In genomic region chr11:63537293-63538101, GRCh38 we compare ENCODE assay signal across 9 cellular contexts. TPM values are rescaled to one million over a fixed set of nuclear protein-coding genes. Genes with fewer than 3 reads are reported as not detected.
DNase-seq lines count a peak whose midpoint lies in the region; ATAC-seq and TF ChIP-seq lines count a peak whose summit lies in the region.
"Had no signal": no experiment of that assay in that cellular context is flagged by ENCODE, and none has a peak within 500 bp of the region (broad histone marks: within the 10 kb centered on the region; RNA-seq: fewer than 3 reads in every experiment).

No MANE protein-coding gene starts in this region.

- H3K9me3 ChIP-seq in Peyer's patch (no peaks in the 10 kb centered on the region), muscle layer of colon (ENCODE audit: low read length) (no peaks in the 10 kb centered on the region), uterus (no peaks in the 10 kb centered on the region)
- no peaks in the 10 kb centered on the region for H3K9me3 ChIP-seq in effector memory CD4-positive, alpha-beta T cell (ENCODE audit: control insufficient read depth, low read length)

- no peak for ATAC-seq in HG02623 (IDR thresholded peaks at IDR 0.05; ENCODE audit: unreplicated experiment)

- peak overlapping the region; percentile 74 for H3K9ac ChIP-seq in muscle layer of colon (ENCODE audit: low read length)

- H3K27ac ChIP-seq in Peyer's patch, result peak overlapping the region; percentile 76 to 92 (median 84)
- H3K27ac ChIP-seq in effector memory CD4-positive, alpha-beta T cell (ENCODE audit: insufficient read depth, low read length, poor library complexity, severe bottlenecking), result peak overlapping the region; percentile 80
- H3K27ac ChIP-seq in muscle layer of colon (ENCODE audit: low read depth, low read length), result peak overlapping the region; percentile 94
- H3K27ac ChIP-seq in uterus, result peak overlapping the region; percentile 90 to 94
- H3K27ac ChIP-seq: SK-N-MC had no signal

- no peaks in the 10 kb centered on the region for H3K27me3 ChIP-seq in Peyer's patch
- H3K27me3 ChIP-seq in effector memory CD4-positive, alpha-beta T cell (replicated peaks; ENCODE audit: control insufficient read depth, insufficient read depth, low read length, poor library complexity, severe bottlenecking), result no peaks in the 10 kb centered on the region
- no peaks in the 10 kb centered on the region for H3K27me3 ChIP-seq in muscle layer of colon (ENCODE audit: control insufficient read depth in 1 of 2, insufficient read depth in 2 of 2, low read length in 2 of 2)
- H3K27me3 ChIP-seq in uterus, result no peaks in the 10 kb centered on the region

- H3K4me1 ChIP-seq in Peyer's patch (peaks cover 8 to 30% (median 22%) of the 10 kb centered on the region in 4 donors), muscle layer of colon (ENCODE audit: insufficient read depth, low read length) (peaks cover 28% of the 10 kb centered on the region), uterus (peaks cover 4 to 6% of the 10 kb centered on the region in 2 donors)
- peaks cover 58% of the 10 kb centered on the region for H3K4me1 ChIP-seq in effector memory CD4-positive, alpha-beta T cell (ENCODE audit: control insufficient read depth, insufficient read depth, low read length, poor library complexity, severe bottlenecking)

- TF ChIP-seq POLR2A in Peyer's patch (IDR thresholded peaks at IDR 0.05) (no peak), uterus (IDR thresholded peaks at IDR 0.05) (peak in 1 of 2 donors; percentile 24)

- no peak for TF ChIP-seq CTCF in Peyer's patch (IDR thresholded peaks at IDR 0.05)
- no peak for TF ChIP-seq CTCF in uterus (IDR thresholded peaks at IDR 0.05)

- H3K36me3 ChIP-seq in Peyer's patch, result peaks cover 0 to 4% (median 0%) of the 10 kb centered on the region in 3 donors
- peaks cover 5% of the 10 kb centered on the region for H3K36me3 ChIP-seq in effector memory CD4-positive, alpha-beta T cell (ENCODE audit: control insufficient read depth, insufficient read depth, low read length)
- H3K36me3 ChIP-seq in muscle layer of colon (ENCODE audit: insufficient read depth, low read length), result peaks cover 7% of the 10 kb centered on the region
- H3K36me3 ChIP-seq in uterus, result no peaks in the 10 kb centered on the region

- H3K4me3 ChIP-seq in Peyer's patch (peak overlapping the region; percentile 50 to 62 (median 54)), muscle layer of colon (ENCODE audit: low read depth in 1 of 2, low read length in 2 of 2) (peak overlapping the region; percentile 64 to 81), uterus (peak overlapping the region; percentile 39 to 40)
- H3K4me3 ChIP-seq in effector memory CD4-positive, alpha-beta T cell (ENCODE audit: insufficient read depth, low read depth, low read length, poor library complexity, severe bottlenecking), result peak overlapping the region; percentile 62
- H3K4me3 ChIP-seq: SK-N-MC had no signal

- DNase-seq in GM04504 (ENCODE audit: low read depth) (peak; percentile 21), Peyer's patch (peak; percentile 42 to 59 (median 50)), uterus (peak; percentile 80 to 82), SIG-M5 (lab: John Stamatoyannopoulos, UW) (no peak), OCI-M2 (lab: John Stamatoyannopoulos, UW; ENCODE audit: unreplicated experiment) (no peak)
- DNase-seq in effector memory CD4-positive, alpha-beta T cell, result no peak

- intact Hi-C loops in uterus (cut with DNase I; ENCODE audit: low total_unique reads), result no loop called here

RNA-seq across cellular contexts. Expression of gene PLAAT4, which starts 0.9 kb away (rescaled TPM):
- 100 to 1,000 TPM in 2 of 4 donors, 10 to 100 TPM in 2; 54.5 to 179 (median 93.4) TPM for total RNA-seq in Peyer's patch
- total RNA-seq in uterus, result 10 to 100 TPM in 3 of 4 donors, 1 to 10 TPM in 1; 3.6 to 30.3 (median 22.9) TPM

RNA-seq across cellular contexts. Expression of gene PLAAT2, which starts 25.7 kb away (rescaled TPM):
- total RNA-seq in Peyer's patch (100 to 1,000 TPM in 1 of 4 donors, 10 to 100 TPM in 3; 13.2 to 144 (median 68.7) TPM), uterus (not detected)

RNA-seq across cellular contexts. Expression of gene LGALS12, which starts 31.6 kb away (rescaled TPM):
- under 1 TPM in 1 of 4 donors, not detected in 3; 0.53 TPM for total RNA-seq in Peyer's patch
- not detected for total RNA-seq in uterus

RNA-seq across cellular contexts. Expression of gene PLAAT5, which starts 46.5 kb away (rescaled TPM):
- total RNA-seq in Peyer's patch (1 to 10 TPM in 1 of 4 donors, under 1 TPM in 1, not detected in 2; 0.67 to 3.3 TPM), uterus (1 to 10 TPM in 2 of 4 donors, under 1 TPM in 1, not detected in 1; 0.29 to 4.2 (median 3.7) TPM)

Comparison
In these comparisons a context has a peak if more than half of its experiments do, and no peak if none do; other contexts are left out.
1. DNase-seq: peak in GM04504 (single experiment), Peyer's patch (3 of 3) and uterus (2 of 2); none in effector memory CD4-positive, alpha-beta T cell (0 of 3), SIG-M5 (single experiment) and OCI-M2 (single experiment).
2. RNA of gene PLAAT2, which starts 25.7 kb away (total RNA-seq): 13.2 to 144 TPM in Peyer's patch; not detected in uterus; every median in the first group is over 10 times any median in the second.
3. Peak in every context shown above with its lines, with median percentiles within 50 percentile points of each other: H3K27ac ChIP-seq and H3K4me3 ChIP-seq.